In genomic region chr20:31862506-31862905, GRCh38 we compare ENCODE assay signal across 1 cellular context.
TF ChIP-seq lines count a peak whose summit lies in the region.

No MANE protein-coding gene starts in this region.

TF ChIP-seq in GM23338, 12 proteins besides CTCF, POLR2A, EP300 and RAD21 (continued from another document):
- no peak for TF ChIP-seq ZNF462 (CRISPR knock-in tag; IDR thresholded peaks at IDR 0.05)
- no peak for TF ChIP-seq ZNF331 (CRISPR knock-in tag; IDR thresholded peaks at IDR 0.05; ENCODE audit: low read depth)
